ENCODE assay signal across 15 cellular contexts in genomic region chr7:2524808-2525140, GRCh38. TPM values are rescaled to one million over a fixed set of nuclear protein-coding genes. Genes with fewer than 3 reads are reported as not detected.
DNase-seq lines count a peak whose midpoint lies in the region; ATAC-seq and TF ChIP-seq lines count a peak whose summit lies in the region.
"Had no signal": no experiment of that assay in that cellular context is flagged by ENCODE, and none has a peak within 500 bp of the region (broad histone marks: within the 10 kb centered on the region; RNA-seq: fewer than 3 reads in every experiment).

No MANE protein-coding gene starts in this region.

- H4K12ac ChIP-seq in trophoblast cell (ENCODE audit: low read depth, low read length) = peak overlapping the region; percentile 68

- H3K4me2 ChIP-seq in trophoblast cell (ENCODE audit: low read length) = no peak overlapping the region

- peak overlapping the region; percentile 81 for H3K9ac ChIP-seq in HUES64 (ENCODE audit: low read depth, low read length)
- H3K9ac ChIP-seq in trophoblast cell (ENCODE audit: low read length) = no peak overlapping the region

- peak overlapping the region; percentile 67 for H4K91ac ChIP-seq in trophoblast cell (ENCODE audit: low read depth, low read length)

- H3K79me2 ChIP-seq in trophoblast cell (ENCODE audit: control insufficient read depth, insufficient read depth, low read length, poor library complexity) = peaks cover 10% of the 10 kb centered on the region

- H4K8ac ChIP-seq in trophoblast cell (ENCODE audit: low read depth, low read length) = peak overlapping the region; percentile 71

- H3K4me1 Mint-ChIP-seq in CD4-positive, alpha-beta T cell (ENCODE audit: low read depth) = peaks cover 64% of the 10 kb centered on the region
- peaks cover 25% of the 10 kb centered on the region for H3K4me1 Mint-ChIP-seq in Caco-2 (ENCODE audit: low read depth, unreplicated experiment)

- H3K27ac Mint-ChIP-seq in CD4-positive, alpha-beta T cell = no peak overlapping the region
- no peak overlapping the region for H3K27ac Mint-ChIP-seq in Caco-2 (ENCODE audit: unreplicated experiment)
- H3K27ac Mint-ChIP-seq: stimulated activated naive CD8-positive, alpha-beta T cell treated with anti-CD3 and anti-CD28 coated beads, Interleukin-15, amount 100 ng/mL, for 72 hours had no signal

- peak overlapping the region; percentile 80 for H2BK12ac ChIP-seq in trophoblast cell (ENCODE audit: low read length)

- no peaks in the 10 kb centered on the region for H3K9me3 ChIP-seq in CD4-positive, alpha-beta T cell (ENCODE audit: control insufficient read depth, low read length)
- H3K9me3 ChIP-seq in HUES64 (ENCODE audit: insufficient read depth, low read depth, low read length) (no peaks in the 10 kb centered on the region), trophoblast cell (ENCODE audit: insufficient read depth, low read depth, low read length) (peaks cover 2% of the 10 kb centered on the region), Caco-2 (no peaks in the 10 kb centered on the region)
- H3K9me3 ChIP-seq in effector memory CD4-positive, alpha-beta T cell (ENCODE audit: control insufficient read depth, low read length) = no peaks in the 10 kb centered on the region
- H3K9me3 ChIP-seq: ascending aorta, psoas muscle had no signal

- H3K9me3 Mint-ChIP-seq in CD4-positive, alpha-beta T cell = no peaks in the 10 kb centered on the region
- H3K9me3 Mint-ChIP-seq in Caco-2 (ENCODE audit: unreplicated experiment) = no peaks in the 10 kb centered on the region
- H3K9me3 Mint-ChIP-seq: stimulated activated naive CD8-positive, alpha-beta T cell treated with anti-CD3 and anti-CD28 coated beads, Interleukin-15, amount 100 ng/mL, for 72 hours had no signal

- 7% methylated on average over 15 of the region's 15 CpGs for WGBS in HUES64
- no CpG with 5 or more reads among the region's 15 CpGs for WGBS in trophoblast cell (ENCODE audit: extremely low coverage, insufficient coverage, insufficient read length)

- H3K14ac ChIP-seq in trophoblast cell (ENCODE audit: low read length) = peak overlapping the region; percentile 84

- POLR2A ChIA-PET in CD4-positive, alpha-beta T cell (lab: Charles Lee) = interaction anchor here (1.1 to 12.9 kb wide), 2 partner anchors 15 to 31 kb away, joined by 3 to 218 read pairs; no protein-coding TSS in a partner anchor
- POLR2A ChIA-PET in Caco-2 (lab: Charles Lee) = no interaction called here

- H3K4me1 ChIP-seq in HUES64 (ENCODE audit: insufficient read depth, low read length) = peaks cover 38% of the 10 kb centered on the region
- peaks cover 74% of the 10 kb centered on the region for H3K4me1 ChIP-seq in effector memory CD4-positive, alpha-beta T cell (ENCODE audit: control insufficient read depth, insufficient read depth, low read length, poor library complexity, severe bottlenecking)
- peaks cover 49 to 56% of the 10 kb centered on the region in 2 experiments for H3K4me1 ChIP-seq in trophoblast cell (ENCODE audit: control insufficient read depth in 1 of 2, insufficient read depth in 2 of 2, low read length in 2 of 2)
- H3K4me1 ChIP-seq in Caco-2 = peaks cover 80% of the 10 kb centered on the region

- peak overlapping the region; percentile 91 for H2BK120ac ChIP-seq in trophoblast cell (ENCODE audit: insufficient read depth, low read length, poor library complexity)

- TF ChIP-seq CTCF in CD4-positive, alpha-beta T cell (IDR thresholded peaks at IDR 0.05) = no peak
- no peak for TF ChIP-seq CTCF in Caco-2 (IDR thresholded peaks at IDR 0.05; ENCODE audit: insufficient read depth in 1 of 2, low read depth in 1 of 2, low read length in 1 of 2, severe bottlenecking in 1 of 2, unreplicated experiment in 1 of 2)

- peaks cover 29% of the 10 kb centered on the region for H3K79me1 ChIP-seq in trophoblast cell (ENCODE audit: low read length)

- intact Hi-C loops in CD4-positive, alpha-beta T cell (cut with DNase I, micrococcal nuclease) = loop anchor here (5.0 to 10.0 kb wide), 4 partner anchors 47 to 1290 kb away; partner anchors contain the start of genes GRIFIN (in 1 of the 2), SNX8 (in 1 of the 2), TTYH3 (in 1 of the 2) and UNCX (in 1 of the 2)
- intact Hi-C loops in Caco-2 (cut with micrococcal nuclease; ENCODE audit: unreplicated experiment) = no loop called here

- H3K27me3 ChIP-seq in CD4-positive, alpha-beta T cell (ENCODE audit: control insufficient read depth, insufficient read depth, low read length) = no peaks in the 10 kb centered on the region
- H3K27me3 ChIP-seq in HUES64 (ENCODE audit: insufficient read depth, low read length) (peaks cover 17% of the 10 kb centered on the region), trophoblast cell (ENCODE audit: insufficient read depth, low read length) (peaks cover 5% of the 10 kb centered on the region), Caco-2 (replicated peaks; ENCODE audit: control insufficient read depth, insufficient read depth, low read length) (no peaks in the 10 kb centered on the region)
- no peaks in the 10 kb centered on the region for H3K27me3 ChIP-seq in effector memory CD4-positive, alpha-beta T cell (replicated peaks; ENCODE audit: control insufficient read depth, insufficient read depth, low read length, poor library complexity, severe bottlenecking)

- H3K18ac ChIP-seq in trophoblast cell (ENCODE audit: low read length) = peak overlapping the region; percentile 12

- CTCF ChIA-PET in CD4-positive, alpha-beta T cell (lab: Charles Lee) = no interaction called here
- CTCF ChIA-PET in Caco-2 (lab: Charles Lee) = no interaction called here

- no peak for DNase-seq in CD4-positive, alpha-beta T cell
- DNase-seq in effector memory CD4-positive, alpha-beta T cell = no peak
- no peak for DNase-seq in trophoblast cell
- DNase-seq in Caco-2 = no peak
- DNase-seq in NCI-H2227 (lab: John Stamatoyannopoulos, UW; ENCODE audit: unreplicated experiment) = no peak
- DNase-seq: stimulated activated CD4-positive, alpha-beta T cell treated with anti-CD3 and anti-CD28 coated beads, Interleukin-4, amount 100 ng/mL, for 24 hours; stimulated activated naive CD8-positive, alpha-beta T cell treated with anti-CD3 and anti-CD28 coated beads, Interleukin-15, amount 100 ng/mL, for 72 hours had no signal

- H3K36me3 ChIP-seq in HUES64 (ENCODE audit: insufficient read depth, low read length) (peaks cover 35% of the 10 kb centered on the region), trophoblast cell (ENCODE audit: control insufficient read depth in 1 of 2, insufficient read depth in 2 of 2, low read length in 2 of 2) (peaks cover 35 to 38% of the 10 kb centered on the region in 2 experiments), Caco-2 (ENCODE audit: control insufficient read depth, insufficient read depth, low read length) (no peaks in the 10 kb centered on the region)
- peaks cover 40% of the 10 kb centered on the region for H3K36me3 ChIP-seq in effector memory CD4-positive, alpha-beta T cell (ENCODE audit: control insufficient read depth, insufficient read depth, low read length)
- H3K36me3 ChIP-seq: ascending aorta had no signal

- peak overlapping the region; percentile 53 for H3K4ac ChIP-seq in trophoblast cell (ENCODE audit: low read depth, low read length)

- no TSS peak for BruUV-seq in Caco-2 (replicated peaks; lab: Mats Ljungman, UMichigan)

- no peak overlapping the region for H2AFZ ChIP-seq in trophoblast cell (ENCODE audit: insufficient read depth, low read length, poor library complexity)

- H3K36me3 Mint-ChIP-seq in CD4-positive, alpha-beta T cell (ENCODE audit: low read depth) = peaks cover 65% of the 10 kb centered on the region
- peaks cover 7% of the 10 kb centered on the region for H3K36me3 Mint-ChIP-seq in Caco-2 (ENCODE audit: insufficient read depth, unreplicated experiment)

- H2BK5ac ChIP-seq in trophoblast cell (ENCODE audit: low read depth, low read length, poor library complexity) = peak overlapping the region; percentile 13

- ATAC-seq in CD4-positive, alpha-beta T cell (ENCODE audit: poor library complexity) = no peak
- ATAC-seq in HG03097 (IDR thresholded peaks at IDR 0.05; ENCODE audit: low FRiP score, unreplicated experiment) (no peak), HG02623 (IDR thresholded peaks at IDR 0.05; ENCODE audit: unreplicated experiment) (no peak)
- ATAC-seq: activated CD4-positive, CD25-positive, alpha-beta regulatory T cell treated with anti-CD3 and anti-CD28 coated beads, Interleukin-2, amount 50 U/mL, for 24 hours; stimulated activated naive CD8-positive, alpha-beta T cell treated with anti-CD3 and anti-CD28 coated beads, Interleukin-15, amount 100 ng/mL, for 72 hours had no signal

- peak overlapping the region; percentile 35 for H3K27ac ChIP-seq in CD4-positive, alpha-beta T cell (ENCODE audit: low read depth, low read length)
- H3K27ac ChIP-seq in HUES64 (ENCODE audit: low read depth, low read length) = peak overlapping the region; percentile 85
- H3K27ac ChIP-seq in effector memory CD4-positive, alpha-beta T cell (ENCODE audit: insufficient read depth, low read length, poor library complexity, severe bottlenecking) = peak overlapping the region; percentile 93
- no peak overlapping the region for H3K27ac ChIP-seq in trophoblast cell (ENCODE audit: low read depth, low read length)
- H3K27ac ChIP-seq: ascending aorta, psoas muscle had no signal

- peak overlapping the region; percentile 95 for H2AK5ac ChIP-seq in trophoblast cell (ENCODE audit: low read length)

- H3K4me3 Mint-ChIP-seq in CD4-positive, alpha-beta T cell = no peak overlapping the region
- H3K4me3 Mint-ChIP-seq in Caco-2 (ENCODE audit: unreplicated experiment) = no peak overlapping the region

- no peak overlapping the region for H3K23ac ChIP-seq in trophoblast cell (ENCODE audit: low read length)

- peak overlapping the region; percentile 40; the same call in 1 of the 2 replicates for H3K4me3 ChIP-seq in HUES64 (ENCODE audit: low read length)
- no peak overlapping the region for H3K4me3 ChIP-seq in effector memory CD4-positive, alpha-beta T cell (ENCODE audit: insufficient read depth, low read depth, low read length, poor library complexity, severe bottlenecking)
- no peak overlapping the region for H3K4me3 ChIP-seq in trophoblast cell (ENCODE audit: low read depth, low read length)
- H3K4me3 ChIP-seq in Caco-2 (ENCODE audit: low read depth, low read length) = no peak overlapping the region
- H3K4me3 ChIP-seq: psoas muscle had no signal

- H3K27me3 Mint-ChIP-seq in CD4-positive, alpha-beta T cell = no peaks in the 10 kb centered on the region
- H3K27me3 Mint-ChIP-seq in Caco-2 (ENCODE audit: insufficient read depth, unreplicated experiment) = no peaks in the 10 kb centered on the region
- H3K27me3 Mint-ChIP-seq: stimulated activated naive CD8-positive, alpha-beta T cell treated with anti-CD3 and anti-CD28 coated beads, Interleukin-15, amount 100 ng/mL, for 72 hours had no signal

RNA-seq across cellular contexts. Expression of gene LFNG, which starts 5.2 kb away (rescaled TPM):
- 10 to 100 TPM; 96.7 to 99.8 TPM for total RNA-seq in CD4-positive, alpha-beta T cell
- 23.3 TPM for polyA plus RNA-seq in HUES64 (2013, experiment 1 of 2)
- 25.9 TPM for polyA plus RNA-seq in HUES64 (2013, experiment 2 of 2)
- polyA plus RNA-seq in trophoblast cell (2013) = 4.9 and 5.3 TPM in 2 replicates
- total RNA-seq in Caco-2 (2022) = 4.5 and 5.1 TPM in 2 replicates

RNA-seq across cellular contexts. Expression of gene BRAT1, which starts 30.6 kb away (rescaled TPM):
- total RNA-seq in CD4-positive, alpha-beta T cell = 10 to 100 TPM; 24.1 to 24.5 TPM
- 33.9 TPM for polyA plus RNA-seq in HUES64 (2013, experiment 1 of 2)
- polyA plus RNA-seq in HUES64 (2013, experiment 2 of 2) = 33.3 TPM
- polyA plus RNA-seq in trophoblast cell (2013) = 15.5 and 16.6 TPM in 2 replicates
- 33.2 and 33.5 TPM in 2 replicates for total RNA-seq in Caco-2 (2022)

RNA-seq across cellular contexts. Expression of gene IQCE, which starts 34.0 kb away (rescaled TPM):
- total RNA-seq in CD4-positive, alpha-beta T cell = 1 to 10 TPM; 4.3 to 5.6 TPM
- 3.9 TPM for polyA plus RNA-seq in HUES64 (2013, experiment 1 of 2)
- 4.8 TPM for polyA plus RNA-seq in HUES64 (2013, experiment 2 of 2)
- polyA plus RNA-seq in trophoblast cell (2013) = 6.3 and 6.5 TPM in 2 replicates
- total RNA-seq in Caco-2 (2022) = 13.4 and 18.7 TPM in 2 replicates

RNA-seq across cellular contexts. Expression of gene GRIFIN, which starts 48.6 kb away (rescaled TPM):
- total RNA-seq in CD4-positive, alpha-beta T cell = not detected
- not detected for polyA plus RNA-seq in HUES64 (2013, experiment 1 of 2)
- not detected for polyA plus RNA-seq in HUES64 (2013, experiment 2 of 2)
- not detected in 2 replicates for polyA plus RNA-seq in trophoblast cell (2013)
- total RNA-seq in Caco-2 (2022) = not detected in 2 replicates
- total RNA-seq: ascending aorta, glomerular endothelial cell, lung microvascular endothelial cell, psoas muscle had no signal
- polyA plus RNA-seq: psoas muscle had no signal

Comparison
In these comparisons a context has a peak if more than half of its experiments do, and no peak if none do; other contexts are left out.
1. RNA of gene LFNG, which starts 5.2 kb away (total RNA-seq): 96.7 to 99.8 TPM in CD4-positive, alpha-beta T cell; 4.5 to 5.1 TPM in Caco-2; every median in the first group is over 10 times any median in the second.